Comparison of ENCODE assay signal across 9 cellular contexts in the genomic region with DNA sequence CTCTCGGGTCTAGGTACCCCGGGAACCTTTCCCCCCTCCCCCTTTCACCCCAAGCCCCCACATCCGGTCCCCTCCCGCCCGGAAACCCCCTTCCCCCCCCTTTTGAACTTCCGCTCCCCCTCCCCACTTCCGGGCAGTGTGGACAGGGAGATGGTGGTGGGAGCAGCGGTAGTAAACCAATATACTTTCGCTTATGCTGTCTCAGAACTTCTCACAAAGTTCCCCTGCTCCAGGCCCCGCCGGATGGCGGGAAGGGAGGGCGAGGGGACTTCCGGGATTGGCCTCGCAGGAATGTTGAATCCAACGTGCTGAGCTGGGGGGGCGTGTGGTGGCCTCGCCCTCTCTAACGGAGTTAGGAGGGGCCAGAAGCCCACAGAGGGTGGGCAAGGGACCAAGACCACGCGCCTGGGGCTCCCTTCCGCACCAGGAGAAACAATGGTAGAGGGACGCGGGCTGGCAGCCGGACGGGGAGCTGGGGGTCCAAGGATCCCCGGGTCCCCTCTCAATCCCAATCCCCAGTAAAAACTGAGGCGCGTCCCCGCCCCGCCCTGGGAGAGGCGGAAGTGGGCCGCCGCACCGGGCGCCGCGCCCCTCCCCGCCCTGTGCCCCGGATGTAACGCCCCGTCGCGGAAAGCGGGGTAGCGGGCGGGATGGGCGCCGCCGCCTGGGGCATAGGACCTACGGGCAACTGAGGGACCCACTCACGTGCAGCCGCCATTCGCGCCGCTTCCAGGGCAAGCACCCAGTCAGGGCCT. TPM values are rescaled to one million over a fixed set of nuclear protein-coding genes. Genes with fewer than 3 reads are reported as not detected.
DNase-seq lines count a peak whose midpoint lies in the region; ATAC-seq, FAIRE-seq and TF ChIP-seq lines count a peak whose summit lies in the region.
"Had no signal": no experiment of that assay in that cellular context is flagged by ENCODE, and none has a peak within 500 bp of the region (broad histone marks: within the 10 kb centered on the region; RNA-seq: fewer than 3 reads in every experiment).

No MANE protein-coding gene starts in this region.

- DNase-seq in DMS 273 (lab: John Stamatoyannopoulos, UW; ENCODE audit: unreplicated experiment) (peak; percentile 67), DMS 273 treated with DMSO at 0.1 percent for 48 hours (lab: John Stamatoyannopoulos, UW) (no peak), LHCN-M2 (ENCODE audit: low read depth) (peak; percentile 65), WERI-Rb-1 (peak; percentile 50), bronchial epithelial cell (ENCODE audit: low read depth) (no peak), islet precursor cell (peak; percentile 82)
- peak; percentile 47 to 60 for DNase-seq in stimulated activated CD4-positive, alpha-beta T cell treated with anti-CD3 and anti-CD28 coated beads, Interleukin-1b, Interleukin-23, amount 100 ng/mL, for 4 hours (ENCODE audit: low read depth in 2 of 2)

- H3K27ac ChIP-seq in WERI-Rb-1: peak overlapping the region; percentile 95

- H3K9me3 ChIP-seq in WERI-Rb-1 (ENCODE audit: severe bottlenecking): no peaks in the 10 kb centered on the region

- TF ChIP-seq CTCF in WERI-Rb-1 (IDR thresholded peaks at IDR 0.05; ENCODE audit: low read depth, low read length) (no peak), bronchial epithelial cell (IDR thresholded peaks at IDR 0.05; ENCODE audit: insufficient read depth, low read length, severe bottlenecking) (no peak)

- H3K4me3 ChIP-seq in WERI-Rb-1 (ENCODE audit: low read depth, low read length) (peak overlapping the region; percentile 96), bronchial epithelial cell (ENCODE audit: low read depth, low read length) (peak overlapping the region; percentile 99)

- no peak for ATAC-seq in GM18858 (IDR thresholded peaks at IDR 0.05; ENCODE audit: unreplicated experiment)

- H3K27me3 ChIP-seq in WERI-Rb-1 (ENCODE audit: insufficient read depth, low read depth, severe bottlenecking) (no peaks in the 10 kb centered on the region), bronchial epithelial cell (ENCODE audit: control insufficient read depth, insufficient read depth, low read length) (no peaks in the 10 kb centered on the region)

- H3K36me3 ChIP-seq in WERI-Rb-1 (peaks cover 53% of the 10 kb centered on the region), bronchial epithelial cell (ENCODE audit: control insufficient read depth, insufficient read depth, low read length) (peaks cover 13% of the 10 kb centered on the region)

- FAIRE-seq in bronchial epithelial cell (lab: Jason Lieb, UNC): no peak
- FAIRE-seq: A204.1 had no signal

RNA-seq across cellular contexts. Expression of gene PFN1, which starts 0.7 kb away (rescaled TPM):
- total RNA-seq in LHCN-M2 (2014; rRNA removed): 1,610 and 1,782 TPM in 2 replicates
- 3,150 TPM for polyA plus RNA-seq in LHCN-M2 (2012)
- total RNA-seq in bronchial epithelial cell: 440 and 907 TPM in 2 replicates

RNA-seq across cellular contexts. Expression of gene ENO3, which starts 3.3 kb away (rescaled TPM):
- total RNA-seq in LHCN-M2 (2014; rRNA removed) (5.2 and 7.9 TPM in 2 replicates), bronchial epithelial cell (0.51 and 1.8 TPM in 2 replicates)
- 15.1 TPM for polyA plus RNA-seq in LHCN-M2 (2012)

RNA-seq across cellular contexts. Expression of gene RNF167, which starts 7.5 kb away (rescaled TPM):
- total RNA-seq in LHCN-M2 (2014; rRNA removed): 34.4 and 38.2 TPM in 2 replicates
- polyA plus RNA-seq in LHCN-M2 (2012): 97.3 TPM
- total RNA-seq in bronchial epithelial cell: 15.8 and 26.0 TPM in 2 replicates

RNA-seq across cellular contexts. Expression of gene SLC25A11, which starts 7.7 kb away (rescaled TPM):
- total RNA-seq in LHCN-M2 (2014; rRNA removed): 92.3 and 93.5 TPM in 2 replicates
- polyA plus RNA-seq in LHCN-M2 (2012): 86.2 TPM
- 51.6 and 71.8 TPM in 2 replicates for total RNA-seq in bronchial epithelial cell

RNA-seq across cellular contexts. Expression of gene GP1BA, which starts 15.5 kb away (rescaled TPM):
- not detected in 2 replicates for total RNA-seq in LHCN-M2 (2014; rRNA removed)
- polyA plus RNA-seq in LHCN-M2 (2012): 0.21 TPM
- not detected in 2 replicates for total RNA-seq in bronchial epithelial cell

Comparison
In these comparisons a context has a peak if more than half of its experiments do, and no peak if none do; other contexts are left out.
1. DNase-seq: peak in DMS 273 (single experiment), LHCN-M2 (single experiment), WERI-Rb-1 (single experiment), islet precursor cell (single experiment) and stimulated activated CD4-positive, alpha-beta T cell treated with anti-CD3 and anti-CD28 coated beads, Interleukin-1b, Interleukin-23, amount 100 ng/mL, for 4 hours (2 of 2); none in DMS 273 treated with DMSO at 0.1 percent for 48 hours (single experiment) and bronchial epithelial cell (single experiment).